19 cellular contexts compared by ENCODE assay signal in the genomic region with DNA sequence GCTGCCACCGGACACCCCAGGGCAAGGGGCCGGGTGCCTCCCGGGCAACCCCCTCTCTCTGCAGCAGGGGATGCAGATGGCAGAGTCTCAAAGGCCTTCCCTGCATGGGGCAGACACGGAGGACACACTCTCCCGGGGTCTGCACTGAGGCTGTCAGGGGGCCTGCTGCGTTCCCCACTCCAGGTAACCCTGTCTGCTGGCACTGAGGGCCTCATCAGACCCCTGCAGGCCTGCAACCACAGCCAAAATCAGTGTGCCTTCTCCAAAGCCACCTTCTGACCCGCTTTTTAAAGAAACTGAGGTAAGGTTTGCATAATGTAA.
DNase-seq lines count a peak whose midpoint lies in the region; ATAC-seq and TF ChIP-seq lines count a peak whose summit lies in the region.
"Had no signal": no experiment of that assay in that cellular context is flagged by ENCODE, and none has a peak within 500 bp of the region (broad histone marks: within the 10 kb centered on the region; RNA-seq: fewer than 3 reads in every experiment).

No MANE protein-coding gene starts in this region.

- H3K36me3 Mint-ChIP-seq in activated CD4-positive, alpha-beta memory T cell treated with anti-CD3 and anti-CD28 coated beads for 36 hours, result no peaks in the 10 kb centered on the region
- H3K36me3 Mint-ChIP-seq in activated CD4-positive, alpha-beta memory T cell treated with anti-CD3 and anti-CD28 coated beads, Interleukin-2, amount 10 ng/mL, durations not matched to agents 7 days and 5 days (ENCODE audit: low read depth), result peaks cover 2% of the 10 kb centered on the region
- no peaks in the 10 kb centered on the region for H3K36me3 Mint-ChIP-seq in naive B cell
- H3K36me3 Mint-ChIP-seq: neural progenitor cell had no signal

- no peaks in the 10 kb centered on the region for H3K79me2 ChIP-seq in OCI-LY7 (ENCODE audit: insufficient read depth, low read depth, low read length)

- peak overlapping the region; percentile 57 for H3K4me2 ChIP-seq in OCI-LY7 (ENCODE audit: low read length)
- H3K4me2 ChIP-seq: neural progenitor cell had no signal

- H3K27ac Mint-ChIP-seq in activated CD4-positive, alpha-beta memory T cell treated with anti-CD3 and anti-CD28 coated beads for 36 hours, result no peak overlapping the region
- no peak overlapping the region for H3K27ac Mint-ChIP-seq in activated CD4-positive, alpha-beta memory T cell treated with anti-CD3 and anti-CD28 coated beads, Interleukin-2, amount 10 ng/mL, durations not matched to agents 7 days and 5 days
- peak overlapping the region in 4 of 6 donors; percentile 41 to 91 (median 89) for H3K27ac Mint-ChIP-seq in naive B cell
- H3K27ac Mint-ChIP-seq: neural progenitor cell, progenitor cell of endocrine pancreas had no signal

- POLR2A ChIA-PET in activated CD4-positive, alpha-beta memory T cell treated with anti-CD3 and anti-CD28 coated beads for 36 hours (lab: Charles Lee), result interaction anchor here (1.7 to 5.1 kb wide), 3 partner anchors 9 to 132 kb away, joined by 10 to 65 read pairs (median 11); partner anchors contain the start of gene GADD45B
- POLR2A ChIA-PET in activated CD4-positive, alpha-beta memory T cell treated with anti-CD3 and anti-CD28 coated beads, Interleukin-2, amount 10 ng/mL, durations not matched to agents 7 days and 5 days (lab: Charles Lee), result interaction anchor here (0.8 to 6.6 kb wide), 6 partner anchors 9 to 137 kb away, joined by 3 to 141 read pairs (median 4); partner anchors contain the start of gene GADD45B
- POLR2A ChIA-PET in OCI-LY7 (lab: Charles Lee), result interaction anchor here (8.0 kb wide), 1 partner anchor 131 kb away, joined by 72 read pairs; the partner anchor contains the start of gene GADD45B

- peak overlapping the region; percentile 57 for H3K4me3 Mint-ChIP-seq in activated CD4-positive, alpha-beta memory T cell treated with anti-CD3 and anti-CD28 coated beads for 36 hours
- no peak overlapping the region for H3K4me3 Mint-ChIP-seq in activated CD4-positive, alpha-beta memory T cell treated with anti-CD3 and anti-CD28 coated beads, Interleukin-2, amount 10 ng/mL, durations not matched to agents 7 days and 5 days
- peak overlapping the region in 5 of 8 donors; percentile 5 to 49 (median 36) for H3K4me3 Mint-ChIP-seq in naive B cell
- H3K4me3 Mint-ChIP-seq: mesothelial cell of epicardium, neural progenitor cell had no signal

- intact Hi-C loops in activated CD4-positive, alpha-beta memory T cell treated with anti-CD3 and anti-CD28 coated beads for 36 hours (cut with micrococcal nuclease), result loop anchor here (1.0 to 5.0 kb wide), 4 partner anchors 9 to 133 kb away; no protein-coding TSS in a partner anchor
- intact Hi-C loops in OCI-LY7 (cut with micrococcal nuclease; ENCODE audit: unreplicated experiment), result no loop called here

- H3K4me1 ChIP-seq in OCI-LY7 (ENCODE audit: insufficient read depth, low read length, poor library complexity, severe bottlenecking), result peaks cover 59% of the 10 kb centered on the region
- H3K4me1 ChIP-seq: neural progenitor cell had no signal

- no peak overlapping the region for H3K27ac ChIP-seq in OCI-LY7 (ENCODE audit: low read depth, low read length, poor library complexity, severe bottlenecking)
- H3K27ac ChIP-seq: neural progenitor cell, SJSA1 had no signal

- TF ChIP-seq CTCF in GM12864 (IDR thresholded peaks at IDR 0.05; ENCODE audit: low read depth, low read length, missing control alignments) (no peak), OCI-LY7 (conservative IDR thresholded peaks at IDR 0.05; ENCODE audit: low read length) (no peak)

- peaks cover 33% of the 10 kb centered on the region for H3K4me1 Mint-ChIP-seq in activated CD4-positive, alpha-beta memory T cell treated with anti-CD3 and anti-CD28 coated beads for 36 hours (ENCODE audit: low read depth)
- peaks cover 29% of the 10 kb centered on the region for H3K4me1 Mint-ChIP-seq in activated CD4-positive, alpha-beta memory T cell treated with anti-CD3 and anti-CD28 coated beads, Interleukin-2, amount 10 ng/mL, durations not matched to agents 7 days and 5 days
- H3K4me1 Mint-ChIP-seq in naive B cell, result peaks cover 30 to 70% (median 49%) of the 10 kb centered on the region in 3 donors

- H3K36me3 ChIP-seq in OCI-LY7 (ENCODE audit: insufficient read depth, low read length), result no peaks in the 10 kb centered on the region; the same call in 1 of the 2 replicates
- H3K36me3 ChIP-seq: heart left ventricle, neural progenitor cell, SJSA1 had no signal

- DNase-seq in activated CD4-positive, alpha-beta memory T cell treated with anti-CD3 and anti-CD28 coated beads for 36 hours, result no peak
- no peak for DNase-seq in activated CD4-positive, alpha-beta memory T cell treated with anti-CD3 and anti-CD28 coated beads, Interleukin-2, amount 10 ng/mL, durations not matched to agents 7 days and 5 days
- DNase-seq in GM12864 (ENCODE audit: low read depth), result no peak
- DNase-seq in OCI-LY7 (ENCODE audit: low spot score), result no peak
- DNase-seq in naive B cell, result no peak
- no peak for DNase-seq in DMS79 treated with DMSO at 0.1 percent for 48 hours (lab: John Stamatoyannopoulos, UW)
- DNase-seq: 8988T, MV-4-11, NCI-H1694 treated with DMSO at 0.1 percent for 48 hours, trophoblast cell had no signal

- CTCF ChIA-PET in activated CD4-positive, alpha-beta memory T cell treated with anti-CD3 and anti-CD28 coated beads for 36 hours (lab: Charles Lee), result interaction anchor here (1.4 to 9.5 kb wide), 5 partner anchors 8 to 131 kb away, joined by 5 to 174 read pairs (median 38); partner anchors contain the start of gene GADD45B
- CTCF ChIA-PET in activated CD4-positive, alpha-beta memory T cell treated with anti-CD3 and anti-CD28 coated beads, Interleukin-2, amount 10 ng/mL, durations not matched to agents 7 days and 5 days (lab: Charles Lee), result interaction anchor here (0.6 to 7.9 kb wide), 5 partner anchors 12 to 152 kb away, joined by 3 to 130 read pairs (median 4); partner anchors contain the start of genes GADD45B and LMNB2
- CTCF ChIA-PET in OCI-LY7 (lab: Charles Lee; ENCODE audit: unreplicated experiment), result no interaction called here

- H2AFZ ChIP-seq in OCI-LY7 (ENCODE audit: low read length), result peak overlapping the region; percentile 9; the same call in 1 of the 2 replicates
- H2AFZ ChIP-seq: neural progenitor cell had no signal

- no peaks in the 10 kb centered on the region for H3K9me3 Mint-ChIP-seq in activated CD4-positive, alpha-beta memory T cell treated with anti-CD3 and anti-CD28 coated beads for 36 hours
- H3K9me3 Mint-ChIP-seq in activated CD4-positive, alpha-beta memory T cell treated with anti-CD3 and anti-CD28 coated beads, Interleukin-2, amount 10 ng/mL, durations not matched to agents 7 days and 5 days, result no peaks in the 10 kb centered on the region
- H3K9me3 Mint-ChIP-seq in naive B cell, result no peaks in the 10 kb centered on the region
- H3K9me3 Mint-ChIP-seq: mesothelial cell of epicardium had no signal

- no TSS peak for BruUV-seq in OCI-LY7 (replicated peaks; lab: Mats Ljungman, UMichigan)

- 0 out of 2 replicates have a peak, but pooled peaks cover 5% of the 10 kb centered on the region for H3K9me3 ChIP-seq in OCI-LY7 (ENCODE audit: low read length)
- H3K9me3 ChIP-seq: SJSA1 had no signal

- H3K27me3 Mint-ChIP-seq in activated CD4-positive, alpha-beta memory T cell treated with anti-CD3 and anti-CD28 coated beads for 36 hours, result peaks cover 16% of the 10 kb centered on the region
- H3K27me3 Mint-ChIP-seq in activated CD4-positive, alpha-beta memory T cell treated with anti-CD3 and anti-CD28 coated beads, Interleukin-2, amount 10 ng/mL, durations not matched to agents 7 days and 5 days, result peaks cover 31% of the 10 kb centered on the region
- H3K27me3 Mint-ChIP-seq in naive B cell, result no peaks in the 10 kb centered on the region

- H3K4me3 ChIP-seq in GM12864 (ENCODE audit: low read depth, low read length), result peak overlapping the region; percentile 64
- H3K4me3 ChIP-seq in OCI-LY7 (ENCODE audit: low read depth, low read length, poor library complexity, severe bottlenecking), result peak overlapping the region; percentile 26
- H3K4me3 ChIP-seq: heart left ventricle, K562, neural progenitor cell, SJSA1 had no signal

- H3K9me2 ChIP-seq in OCI-LY7 (ENCODE audit: insufficient read depth, low read length), result no peaks in the 10 kb centered on the region

- no peaks in the 10 kb centered on the region for H4K20me1 ChIP-seq in OCI-LY7 (ENCODE audit: insufficient read depth, low read length)

- ATAC-seq in naive B cell (ENCODE audit: low read depth in 2 of 2) (no peak), HG02852 (IDR thresholded peaks at IDR 0.05; ENCODE audit: unreplicated experiment) (no peak), GM19455 (IDR thresholded peaks at IDR 0.05; ENCODE audit: unreplicated experiment) (no peak)
- ATAC-seq: heart left ventricle, K562, left lobe of liver had no signal

Comparison
In these comparisons a context has a peak if more than half of its experiments do, and no peak if none do; other contexts are left out.
1. H3K27ac Mint-ChIP-seq: peak in naive B cell (4 of 6); none in activated CD4-positive, alpha-beta memory T cell treated with anti-CD3 and anti-CD28 coated beads for 36 hours (single experiment) and activated CD4-positive, alpha-beta memory T cell treated with anti-CD3 and anti-CD28 coated beads, Interleukin-2, amount 10 ng/mL, durations not matched to agents 7 days and 5 days (single experiment).